Comparison of ENCODE assay signal across 8 cellular contexts in the genomic region with DNA sequence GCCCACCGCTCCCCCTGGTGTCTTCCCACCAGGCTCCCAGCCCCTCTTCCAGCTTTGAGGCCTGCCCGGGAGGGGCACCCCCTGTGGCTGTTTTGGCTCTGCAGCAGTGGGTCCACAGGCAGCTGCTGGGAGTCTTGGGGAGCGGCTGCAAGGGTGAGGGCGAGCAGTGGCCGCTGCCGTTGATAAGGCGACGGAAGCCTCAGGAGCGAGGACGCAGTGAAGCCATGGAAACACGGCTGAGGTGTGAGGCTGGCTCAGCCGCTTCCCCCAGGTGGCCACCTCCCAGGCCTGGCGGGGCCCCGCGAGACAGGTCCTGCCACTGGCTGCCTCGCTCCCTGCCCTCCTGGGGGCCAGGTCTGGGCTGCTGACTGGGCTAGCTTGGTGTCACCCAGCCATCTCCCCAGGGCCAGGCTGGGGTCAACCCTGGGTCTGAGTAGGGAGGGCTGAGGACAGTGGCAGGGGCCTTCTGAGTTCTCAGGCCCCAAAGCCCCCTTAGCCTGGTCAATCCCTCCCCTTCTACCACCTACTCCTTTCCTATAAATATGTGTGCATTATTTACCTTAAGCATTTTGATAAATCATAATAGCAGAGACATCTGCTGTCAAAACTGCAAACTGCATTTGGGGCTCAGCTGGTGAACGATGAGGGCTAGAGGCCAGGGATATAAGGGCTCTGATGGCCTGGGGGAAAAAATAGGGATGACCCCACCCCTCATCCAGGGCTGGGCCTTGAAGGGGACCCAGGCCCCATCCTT. TPM values are rescaled to one million over a fixed set of nuclear protein-coding genes. Genes with fewer than 3 reads are reported as not detected.
DNase-seq lines count a peak whose midpoint lies in the region; ATAC-seq and TF ChIP-seq lines count a peak whose summit lies in the region.

No MANE protein-coding gene starts in this region.

- peaks cover 0 to 26% (median 22%) of the 10 kb centered on the region in 4 donors for H3K4me1 ChIP-seq in sigmoid colon

- H3K4me1 Mint-ChIP-seq in T-cell (peaks cover 0 to 10% (median 8%) of the 10 kb centered on the region in 3 donors), glutamatergic neuron (ENCODE audit: low read depth, unreplicated experiment) (peaks cover 35% of the 10 kb centered on the region)

- no peaks in the 10 kb centered on the region for H3K9me3 Mint-ChIP-seq in T-cell
- H3K9me3 Mint-ChIP-seq in glutamatergic neuron (ENCODE audit: unreplicated experiment): peaks cover 25% of the 10 kb centered on the region

- peak overlapping the region; percentile 31 for H3K27ac ChIP-seq in AG04450 (ENCODE audit: low read depth, low read length)
- peak overlapping the region in 1 of 4 donors; percentile 25 for H3K27ac ChIP-seq in sigmoid colon

- CTCF ChIA-PET in AG04450 (lab: Charles Lee) (interaction anchor here (0.6 to 5.0 kb wide), 4 partner anchors 21 to 116 kb away, joined by 3 to 52 read pairs (median 4); no protein-coding TSS in a partner anchor), T-cell (lab: Charles Lee) (interaction anchor here (0.5 to 3.2 kb wide), 8 partner anchors 19 to 1169 kb away, joined by 3 to 31 read pairs (median 4); no protein-coding TSS in a partner anchor)

- H3K36me3 Mint-ChIP-seq in T-cell (no peaks in the 10 kb centered on the region), glutamatergic neuron (ENCODE audit: unreplicated experiment) (no peaks in the 10 kb centered on the region)

- in situ Hi-C loops in GM18951 (cut with MboI; ENCODE audit: low sequenced_read_pairs, unreplicated experiment): no loop called here

- POLR2A ChIA-PET in AG04450 (lab: Yijun Ruan, JAX) (interaction anchor here (0.8 to 2.1 kb wide), 2 partner anchors 38 to 42 kb away, joined by 5 to 12 read pairs; partner anchors contain the start of gene CXXC5), T-cell (lab: Charles Lee) (no interaction called here)

- H3K27ac Mint-ChIP-seq in T-cell (no peak overlapping the region), glutamatergic neuron (ENCODE audit: unreplicated experiment) (peak overlapping the region; percentile 82)

- no peak for TF ChIP-seq EP300 in sigmoid colon (IDR thresholded peaks at IDR 0.05)

- TF ChIP-seq CTCF in AG04450 (IDR thresholded peaks at IDR 0.05; ENCODE audit: low read depth, low read length): peak; percentile 56
- no peak for TF ChIP-seq CTCF in glutamatergic neuron (IDR thresholded peaks at IDR 0.05; ENCODE audit: partially characterized antibody, unreplicated experiment)
- peak; percentile 12 to 64 (median 44) for TF ChIP-seq CTCF in sigmoid colon (IDR thresholded peaks at IDR 0.05)

- peak; percentile 43 to 65 (median 47) for ATAC-seq in T-cell (replicated peaks in 1 of 4)
- ATAC-seq in HG03159 (IDR thresholded peaks at IDR 0.05; ENCODE audit: unreplicated experiment): no peak
- ATAC-seq in HG03378 (IDR thresholded peaks at IDR 0.05; ENCODE audit: unreplicated experiment): no peak

- H3K27me3 Mint-ChIP-seq in T-cell: no peaks in the 10 kb centered on the region
- H3K27me3 Mint-ChIP-seq in glutamatergic neuron (ENCODE audit: unreplicated experiment): peaks cover 34% of the 10 kb centered on the region

- peak; percentile 19 for TF ChIP-seq POLR2A in GM18951 (IDR thresholded peaks at IDR 0.05; ENCODE audit: extremely low read depth, insufficient read depth, insufficient read length)
- TF ChIP-seq POLR2A in sigmoid colon (IDR thresholded peaks at IDR 0.05): no peak

- H3K4me3 Mint-ChIP-seq in T-cell (no peak overlapping the region), glutamatergic neuron (ENCODE audit: unreplicated experiment) (peak overlapping the region; percentile 49)

- no peaks in the 10 kb centered on the region for H3K27me3 ChIP-seq in AG04450 (ENCODE audit: control insufficient read depth, insufficient read depth, low read length)
- H3K27me3 ChIP-seq in sigmoid colon: no peaks in the 10 kb centered on the region

- H3K9me3 ChIP-seq in AG04450 (ENCODE audit: control insufficient read depth, insufficient read depth, low read length) (no peaks in the 10 kb centered on the region; the same call in 1 of the 2 replicates), sigmoid colon (no peaks in the 10 kb centered on the region)

- 12 to 40% methylated on average over 17 of the region's 17 CpGs for WGBS in sigmoid colon, 2 donors

- intact Hi-C loops in sigmoid colon (cut with DNase I): loop anchor here (2.0 kb wide), 1 partner anchor 57 kb away; no protein-coding TSS in a partner anchor

- H3K36me3 ChIP-seq in sigmoid colon: no peaks in the 10 kb centered on the region

- H3K4me3 ChIP-seq in AG04450 (ENCODE audit: low read depth, low read length) (no peak overlapping the region), sigmoid colon (no peak overlapping the region)

- DNase-seq in AG04450 (ENCODE audit: low read depth, low spot score): no peak
- DNase-seq in T-cell: peak in 2 of 34 experiments; percentile 11 to 20
- no peak for DNase-seq in glutamatergic neuron
- no peak for DNase-seq in sigmoid colon
- DNase-seq in OCI-M2 (lab: John Stamatoyannopoulos, UW; ENCODE audit: unreplicated experiment): no peak

RNA-seq across cellular contexts. Expression of gene CXXC5, which starts 41.7 kb away (rescaled TPM):
- polyA plus RNA-seq in AG04450 (2011; rRNA removed): 21.3 and 21.5 TPM in 2 replicates
- polyA minus RNA-seq in AG04450 (2011; rRNA and poly(A)+ RNA removed): 10.1 and 13.0 TPM in 2 replicates
- 1 to 10 TPM; 5.1 to 7.6 (median 6.2) TPM for total RNA-seq in T-cell
- 130 TPM for total RNA-seq in glutamatergic neuron (ENCODE audit: unreplicated experiment)
- 10 to 100 TPM; 16.7 to 25.3 (median 18.5) TPM for total RNA-seq in sigmoid colon
- polyA plus RNA-seq in sigmoid colon: 10 to 100 TPM; 15.7 to 30.0 (median 28.1) TPM

Comparison
In these comparisons a context has a peak if more than half of its experiments do, and no peak if none do; other contexts are left out.
1. ATAC-seq: peak in T-cell (4 of 4); none in HG03159 (single experiment) and HG03378 (single experiment).